In the genomic region with DNA sequence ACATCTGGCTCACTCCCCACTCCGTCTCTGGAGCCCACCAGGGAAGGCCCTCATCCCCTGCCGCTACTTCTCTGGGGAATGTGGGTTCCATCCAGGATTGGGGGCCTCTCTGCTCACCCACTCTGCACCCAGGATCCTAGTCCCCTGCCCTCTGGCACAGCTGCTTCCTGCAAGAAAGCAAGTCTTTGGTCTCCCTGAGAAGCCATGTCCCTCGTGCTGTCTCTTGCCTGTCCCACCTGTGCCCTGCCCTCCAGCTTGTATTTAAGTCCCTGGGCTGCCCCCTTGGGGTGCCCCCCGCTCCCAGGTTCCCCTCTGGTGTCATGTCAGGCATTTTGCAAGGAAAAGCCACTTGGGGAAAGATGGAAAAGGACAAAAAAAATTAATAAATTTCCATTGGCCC, we compare ENCODE assay signal across 17 cellular contexts. TPM values are rescaled to one million over a fixed set of nuclear protein-coding genes. Genes with fewer than 3 reads are reported as not detected.
DNase-seq lines count a peak whose midpoint lies in the region; ATAC-seq and TF ChIP-seq lines count a peak whose summit lies in the region.
"Not testable (repeated sequence)": the region's sequence is repeated elsewhere in the genome, so short reads cannot be mapped to it uniquely, and the experiment has no call there.
"Had no signal": no experiment of that assay in that cellular context is flagged by ENCODE, and none has a peak within 500 bp of the region (broad histone marks: within the 10 kb centered on the region; RNA-seq: fewer than 3 reads in every experiment).

No MANE protein-coding gene starts in this region.

- H3K4me3 ChIP-seq in Caco-2 (ENCODE audit: low read depth, low read length); OCI-LY7 (ENCODE audit: low read depth, low read length, poor library complexity, severe bottlenecking); neuronal stem cell (ENCODE audit: low read length in 2 of 2): not testable (repeated sequence)

- not testable (repeated sequence) for H3K36me3 ChIP-seq in Caco-2 (ENCODE audit: control insufficient read depth, insufficient read depth, low read length)
- H3K36me3 ChIP-seq in OCI-LY7 (ENCODE audit: insufficient read depth, low read length) (peaks cover 37% of the 10 kb centered on the region), neuronal stem cell (replicated peaks in 1 of 2; ENCODE audit: control insufficient read depth in 2 of 2, insufficient read depth in 2 of 2, low read length in 2 of 2) (peaks cover 34 to 58% of the 10 kb centered on the region in 2 donors)

- not testable (repeated sequence) for H2BK15ac ChIP-seq in neuronal stem cell (ENCODE audit: low read length)

- not testable (repeated sequence) for H3K27ac Mint-ChIP-seq in Caco-2 (ENCODE audit: unreplicated experiment); activated CD4-positive, alpha-beta T cell treated with anti-CD3 and anti-CD28 coated beads, Interleukin-2, amount 10 ng/mL, durations not matched to agents 24 days and 14 days; mesothelial cell of epicardium
- H3K27ac Mint-ChIP-seq in activated naive CD8-positive, alpha-beta T cell treated with anti-CD3 and anti-CD28 coated beads, Interleukin-2, amount 10 ng/mL, durations not matched to agents 7 days and 5 days = peak overlapping the region; percentile 2
- H3K27ac Mint-ChIP-seq in effector memory CD8-positive, alpha-beta T cell = peak overlapping the region; percentile 75 to 79

- not testable (repeated sequence) for H3K27me3 ChIP-seq in Caco-2 (replicated peaks; ENCODE audit: control insufficient read depth, insufficient read depth, low read length); neuronal stem cell (ENCODE audit: control insufficient read depth in 3 of 3, insufficient read depth in 3 of 3, low read depth in 1 of 3, low read length in 3 of 3)

- H3K4me2 ChIP-seq in OCI-LY7 (ENCODE audit: low read length); neuronal stem cell (ENCODE audit: insufficient read depth, low read length, poor library complexity, severe bottlenecking): not testable (repeated sequence)

- H3K36me3 Mint-ChIP-seq in Caco-2 (ENCODE audit: insufficient read depth, unreplicated experiment) (peaks cover 67% of the 10 kb centered on the region), mesothelial cell of epicardium (peaks cover 17% of the 10 kb centered on the region)
- peaks cover 37% of the 10 kb centered on the region for H3K36me3 Mint-ChIP-seq in activated CD4-positive, alpha-beta T cell treated with anti-CD3 and anti-CD28 coated beads, Interleukin-2, amount 10 ng/mL, durations not matched to agents 24 days and 14 days (ENCODE audit: low read depth)
- peaks cover 20% of the 10 kb centered on the region for H3K36me3 Mint-ChIP-seq in activated naive CD8-positive, alpha-beta T cell treated with anti-CD3 and anti-CD28 coated beads, Interleukin-2, amount 10 ng/mL, durations not matched to agents 7 days and 5 days
- peaks cover 59% of the 10 kb centered on the region for H3K36me3 Mint-ChIP-seq in effector memory CD8-positive, alpha-beta T cell (ENCODE audit: insufficient read depth)

- intact Hi-C loops in Caco-2 (cut with micrococcal nuclease; ENCODE audit: unreplicated experiment) = loop anchor here (1.0 kb wide), 1 partner anchor 9 kb away; the partner anchor contains the start of gene RAB1B
- intact Hi-C loops in OCI-LY7 (cut with micrococcal nuclease; ENCODE audit: unreplicated experiment); activated CD4-positive, alpha-beta T cell treated with anti-CD3 and anti-CD28 coated beads, Interleukin-2, amount 10 ng/mL, durations not matched to agents 24 days and 14 days (cut with micrococcal nuclease): not testable (repeated sequence)

- H3K14ac ChIP-seq in neuronal stem cell (ENCODE audit: low read length) = not testable (repeated sequence)

- POLR2A ChIA-PET in Caco-2 (lab: Charles Lee); OCI-LY7 (lab: Charles Lee): not testable (repeated sequence)
- POLR2A ChIA-PET in activated naive CD8-positive, alpha-beta T cell treated with anti-CD3 and anti-CD28 coated beads, Interleukin-2, amount 10 ng/mL, durations not matched to agents 7 days and 5 days (lab: Charles Lee) = interaction anchor here (0.8 to 1.3 kb wide), 3 partner anchors 9 to 36 kb away, joined by 3 to 12 read pairs (median 5); partner anchors contain the start of genes RAB1B and YIF1A

- peak overlapping the region; percentile 90 for H2BK5ac ChIP-seq in neuronal stem cell (ENCODE audit: low read length)

- H3K27me3 Mint-ChIP-seq in Caco-2 (ENCODE audit: insufficient read depth, unreplicated experiment); activated CD4-positive, alpha-beta T cell treated with anti-CD3 and anti-CD28 coated beads, Interleukin-2, amount 10 ng/mL, durations not matched to agents 24 days and 14 days; effector memory CD8-positive, alpha-beta T cell; mesothelial cell of epicardium (ENCODE audit: low read depth): not testable (repeated sequence)
- peaks cover 14% of the 10 kb centered on the region for H3K27me3 Mint-ChIP-seq in activated naive CD8-positive, alpha-beta T cell treated with anti-CD3 and anti-CD28 coated beads, Interleukin-2, amount 10 ng/mL, durations not matched to agents 7 days and 5 days

- H4K20me1 ChIP-seq in OCI-LY7 (ENCODE audit: insufficient read depth, low read length) = not testable (repeated sequence)

- H3K9me2 ChIP-seq in OCI-LY7 (ENCODE audit: insufficient read depth, low read length) = not testable (repeated sequence)

- H3K27ac ChIP-seq in 22Rv1 = peak overlapping the region; percentile 77
- not testable (repeated sequence) for H3K27ac ChIP-seq in OCI-LY7 (ENCODE audit: low read depth, low read length, poor library complexity, severe bottlenecking); neuronal stem cell (replicated peaks; ENCODE audit: low read length)

- CTCF ChIA-PET in Caco-2 (lab: Charles Lee) = interaction anchor here (0.6 kb wide), 1 partner anchor 59 kb away, joined by 9 read pairs; no protein-coding TSS in a partner anchor
- CTCF ChIA-PET in OCI-LY7 (lab: Charles Lee; ENCODE audit: unreplicated experiment) = not testable (repeated sequence)

- H3K79me2 ChIP-seq in OCI-LY7 (ENCODE audit: insufficient read depth, low read depth, low read length) = not testable (repeated sequence)

- H3K18ac ChIP-seq in neuronal stem cell (ENCODE audit: low read length) = not testable (repeated sequence)

- H2BK12ac ChIP-seq in neuronal stem cell (ENCODE audit: low read length) = not testable (repeated sequence)

- H3K79me1 ChIP-seq in neuronal stem cell (ENCODE audit: low read depth, low read length) = not testable (repeated sequence)

- not testable (repeated sequence) for H2AK5ac ChIP-seq in neuronal stem cell (ENCODE audit: low read depth, low read length)

- not testable (repeated sequence) for H3K23ac ChIP-seq in neuronal stem cell (ENCODE audit: low read depth, low read length, poor library complexity)

- BruUV-seq in Caco-2 (replicated peaks; lab: Mats Ljungman, UMichigan) = TSS peak; percentile 42
- BruUV-seq in OCI-LY7 (replicated peaks; lab: Mats Ljungman, UMichigan) = TSS peak; percentile 58

- H3K4me1 ChIP-seq in Caco-2 (peaks cover 11% of the 10 kb centered on the region), OCI-LY7 (ENCODE audit: insufficient read depth, low read length, poor library complexity, severe bottlenecking) (peaks cover 15% of the 10 kb centered on the region), neuronal stem cell (ENCODE audit: control insufficient read depth in 2 of 2, insufficient read depth in 1 of 2, low read depth in 1 of 2, low read length in 2 of 2) (peaks cover 21 to 37% of the 10 kb centered on the region in 2 donors)

- not testable (repeated sequence) for H3K9me3 Mint-ChIP-seq in Caco-2 (ENCODE audit: unreplicated experiment); activated CD4-positive, alpha-beta T cell treated with anti-CD3 and anti-CD28 coated beads, Interleukin-2, amount 10 ng/mL, durations not matched to agents 24 days and 14 days; activated naive CD8-positive, alpha-beta T cell treated with anti-CD3 and anti-CD28 coated beads, Interleukin-2, amount 10 ng/mL, durations not matched to agents 7 days and 5 days; effector memory CD8-positive, alpha-beta T cell; mesothelial cell of epicardium

- not testable (repeated sequence) for TF ChIP-seq CTCF in 22Rv1 (IDR thresholded peaks at IDR 0.05); Caco-2 (IDR thresholded peaks at IDR 0.05; ENCODE audit: insufficient read depth in 1 of 2, low read depth in 1 of 2, low read length in 1 of 2, severe bottlenecking in 1 of 2, unreplicated experiment in 1 of 2); OCI-LY7 (conservative IDR thresholded peaks at IDR 0.05; ENCODE audit: low read length); mesothelial cell of epicardium (IDR thresholded peaks at IDR 0.05; ENCODE audit: unreplicated experiment)

- H2AFZ ChIP-seq in OCI-LY7 (ENCODE audit: low read length); neuronal stem cell (ENCODE audit: low read length): not testable (repeated sequence)

- not testable (repeated sequence) for H3K9me3 ChIP-seq in Caco-2; OCI-LY7 (ENCODE audit: low read length); neuronal stem cell (replicated peaks in 1 of 2; ENCODE audit: control insufficient read depth in 2 of 2, insufficient read depth in 1 of 2, low read depth in 1 of 2, low read length in 2 of 2)

- H3K4ac ChIP-seq in neuronal stem cell (ENCODE audit: low read length) = not testable (repeated sequence)

- peaks cover 26% of the 10 kb centered on the region for H3K4me1 Mint-ChIP-seq in Caco-2 (ENCODE audit: low read depth, unreplicated experiment)
- peaks cover 17% of the 10 kb centered on the region for H3K4me1 Mint-ChIP-seq in activated CD4-positive, alpha-beta T cell treated with anti-CD3 and anti-CD28 coated beads, Interleukin-2, amount 10 ng/mL, durations not matched to agents 24 days and 14 days
- peaks cover 25% of the 10 kb centered on the region for H3K4me1 Mint-ChIP-seq in activated naive CD8-positive, alpha-beta T cell treated with anti-CD3 and anti-CD28 coated beads, Interleukin-2, amount 10 ng/mL, durations not matched to agents 7 days and 5 days
- H3K4me1 Mint-ChIP-seq in effector memory CD8-positive, alpha-beta T cell (ENCODE audit: low read depth in 2 of 2) = peaks cover 49 to 53% of the 10 kb centered on the region in 2 donors
- H3K4me1 Mint-ChIP-seq in mesothelial cell of epicardium = not testable (repeated sequence)

- H3K9ac ChIP-seq in neuronal stem cell (ENCODE audit: low read depth, low read length, poor library complexity) = not testable (repeated sequence)

- not testable (repeated sequence) for DNase-seq in Caco-2; OCI-LY7 (ENCODE audit: low spot score); activated CD4-positive, alpha-beta T cell treated with anti-CD3 and anti-CD28 coated beads, Interleukin-2, amount 10 ng/mL, durations not matched to agents 24 days and 14 days; activated naive CD8-positive, alpha-beta T cell treated with anti-CD3 and anti-CD28 coated beads, Interleukin-2, amount 10 ng/mL, durations not matched to agents 7 days and 5 days; effector memory CD8-positive, alpha-beta T cell; mesothelial cell of epicardium (ENCODE audit: low spot score in 2 of 2, unreplicated experiment in 2 of 2); neuronal stem cell (ENCODE audit: low spot score)

- H3K4me3 Mint-ChIP-seq in Caco-2 (ENCODE audit: unreplicated experiment) = peak overlapping the region; percentile 73
- peak overlapping the region; percentile 32 for H3K4me3 Mint-ChIP-seq in activated CD4-positive, alpha-beta T cell treated with anti-CD3 and anti-CD28 coated beads, Interleukin-2, amount 10 ng/mL, durations not matched to agents 24 days and 14 days
- H3K4me3 Mint-ChIP-seq in activated naive CD8-positive, alpha-beta T cell treated with anti-CD3 and anti-CD28 coated beads, Interleukin-2, amount 10 ng/mL, durations not matched to agents 7 days and 5 days = not testable (repeated sequence)
- peak overlapping the region; percentile 41 to 48 for H3K4me3 Mint-ChIP-seq in effector memory CD8-positive, alpha-beta T cell
- peak overlapping the region; percentile 44 for H3K4me3 Mint-ChIP-seq in mesothelial cell of epicardium

- H4K8ac ChIP-seq in neuronal stem cell (ENCODE audit: low read depth, low read length) = not testable (repeated sequence)

- no CpG with 5 or more reads among the region's 4 CpGs for WGBS in neuronal stem cell (ENCODE audit: extremely low coverage in 2 of 2, insufficient read length in 2 of 2, insufficient replicate concordance in 1 of 2), 2 donors

- ATAC-seq in activated naive CD8-positive, alpha-beta T cell treated with anti-CD3 and anti-CD28 coated beads, Interleukin-2, amount 10 ng/mL, durations not matched to agents 7 days and 5 days (ENCODE audit: low read depth); effector memory CD8-positive, alpha-beta T cell (replicated peaks): not testable (repeated sequence)

- not testable (repeated sequence) for H4K91ac ChIP-seq in neuronal stem cell (ENCODE audit: low read depth, low read length, poor library complexity)

- not testable (repeated sequence) for H2BK120ac ChIP-seq in neuronal stem cell (ENCODE audit: low read depth, low read length)

RNA-seq across cellular contexts. Expression of gene CNIH2, which starts 0.9 kb away (rescaled TPM):
- total RNA-seq in Caco-2 (2022) (4.9 and 6.1 TPM in 2 replicates), OCI-LY7 (2022) (2.7 and 3.5 TPM in 2 replicates), mesothelial cell of epicardium (10.1 to 11.5 TPM (median 10.2 TPM) in 3 replicates)
- total RNA-seq in OCI-LY7 (2014; rRNA removed; shearing (Covaris generic)) = 0.23 and 0.60 TPM in 2 replicates
- 1.0 and 2.7 TPM in 2 replicates for total RNA-seq in activated CD4-positive, alpha-beta T cell treated with anti-CD3 and anti-CD28 coated beads, Interleukin-2, amount 10 ng/mL, durations not matched to agents 24 days and 14 days
- 1 to 10 TPM; 2.1 to 2.7 TPM for total RNA-seq in activated naive CD8-positive, alpha-beta T cell treated with anti-CD3 and anti-CD28 coated beads, Interleukin-2, amount 10 ng/mL, durations not matched to agents 7 days and 5 days
- polyA plus RNA-seq in neuronal stem cell (2013, experiment 1 of 2) = 24.3 TPM
- polyA plus RNA-seq in neuronal stem cell (2013, experiment 2 of 2) = 24.3 TPM
- total RNA-seq: bronchial epithelial cell, skeletal muscle tissue had no signal

RNA-seq across cellular contexts. Expression of gene RAB1B, which starts 8.6 kb away (rescaled TPM):
- 128 and 132 TPM in 2 replicates for total RNA-seq in Caco-2 (2022)
- total RNA-seq in OCI-LY7 (2014; rRNA removed; shearing (Covaris generic)) = 69.2 and 77.7 TPM in 2 replicates
- total RNA-seq in OCI-LY7 (2022) = 81.8 and 88.1 TPM in 2 replicates
- 117 and 123 TPM in 2 replicates for total RNA-seq in activated CD4-positive, alpha-beta T cell treated with anti-CD3 and anti-CD28 coated beads, Interleukin-2, amount 10 ng/mL, durations not matched to agents 24 days and 14 days
- 100 to 1,000 TPM; 136 to 145 TPM for total RNA-seq in activated naive CD8-positive, alpha-beta T cell treated with anti-CD3 and anti-CD28 coated beads, Interleukin-2, amount 10 ng/mL, durations not matched to agents 7 days and 5 days
- 88.6 to 91.8 TPM (median 90.1 TPM) in 3 replicates for total RNA-seq in mesothelial cell of epicardium
- polyA plus RNA-seq in neuronal stem cell (2013, experiment 1 of 2) = 109 TPM
- polyA plus RNA-seq in neuronal stem cell (2013, experiment 2 of 2) = 106 TPM

RNA-seq across cellular contexts. Expression of gene YIF1A, which starts 11.9 kb away (rescaled TPM):
- total RNA-seq in Caco-2 (2022) (140 and 159 TPM in 2 replicates), OCI-LY7 (2022) (44.9 and 57.2 TPM in 2 replicates), mesothelial cell of epicardium (66.8 to 74.0 TPM (median 71.2 TPM) in 3 replicates)
- total RNA-seq in OCI-LY7 (2014; rRNA removed; shearing (Covaris generic)) = 63.9 and 73.4 TPM in 2 replicates
- 108 and 119 TPM in 2 replicates for total RNA-seq in activated CD4-positive, alpha-beta T cell treated with anti-CD3 and anti-CD28 coated beads, Interleukin-2, amount 10 ng/mL, durations not matched to agents 24 days and 14 days
- total RNA-seq in activated naive CD8-positive, alpha-beta T cell treated with anti-CD3 and anti-CD28 coated beads, Interleukin-2, amount 10 ng/mL, durations not matched to agents 7 days and 5 days = 10 to 100 TPM; 44.5 to 45.5 TPM
- polyA plus RNA-seq in neuronal stem cell (2013, experiment 1 of 2) = 75.4 TPM
- 75.5 TPM for polyA plus RNA-seq in neuronal stem cell (2013, experiment 2 of 2)

RNA-seq across cellular contexts. Expression of gene TMEM151A, which starts 14.6 kb away (rescaled TPM):
- 0.68 and 0.88 TPM in 2 replicates for total RNA-seq in Caco-2 (2022)
- total RNA-seq in OCI-LY7 (2014; rRNA removed; shearing (Covaris generic)) = not detected in 2 replicates
- not detected in 2 replicates for total RNA-seq in OCI-LY7 (2022)
- total RNA-seq in activated CD4-positive, alpha-beta T cell treated with anti-CD3 and anti-CD28 coated beads, Interleukin-2, amount 10 ng/mL, durations not matched to agents 24 days and 14 days = not detected in 2 replicates
- total RNA-seq in activated naive CD8-positive, alpha-beta T cell treated with anti-CD3 and anti-CD28 coated beads, Interleukin-2, amount 10 ng/mL, durations not matched to agents 7 days and 5 days = not detected
- total RNA-seq in mesothelial cell of epicardium = 1.3 to 1.8 TPM (median 1.6 TPM) in 3 replicates
- polyA plus RNA-seq in neuronal stem cell (2013, experiment 1 of 2) = 0.15 TPM
- 0.17 TPM for polyA plus RNA-seq in neuronal stem cell (2013, experiment 2 of 2)
- total RNA-seq: activated B cell treated with CpG ODN at 0.5 μM for 24 hours, bronchial epithelial cell, IMR-90, M059J, RPMI7951, SJCRH30, skeletal muscle tissue, suprapubic skin, ureter had no signal

RNA-seq across cellular contexts. Expression of gene KLC2, which starts 19.6 kb away (rescaled TPM):
- total RNA-seq in Caco-2 (2022) (49.5 and 53.1 TPM in 2 replicates), OCI-LY7 (2022) (43.6 and 55.2 TPM in 2 replicates), mesothelial cell of epicardium (42.0 to 43.0 TPM (median 42.9 TPM) in 3 replicates)
- total RNA-seq in OCI-LY7 (2014; rRNA removed; shearing (Covaris generic)) = 19.8 and 22.1 TPM in 2 replicates
- total RNA-seq in activated CD4-positive, alpha-beta T cell treated with anti-CD3 and anti-CD28 coated beads, Interleukin-2, amount 10 ng/mL, durations not matched to agents 24 days and 14 days = 56.6 and 57.0 TPM in 2 replicates
- total RNA-seq in activated naive CD8-positive, alpha-beta T cell treated with anti-CD3 and anti-CD28 coated beads, Interleukin-2, amount 10 ng/mL, durations not matched to agents 7 days and 5 days = 10 to 100 TPM; 39.3 to 41.9 TPM
- 47.2 TPM for polyA plus RNA-seq in neuronal stem cell (2013, experiment 1 of 2)
- polyA plus RNA-seq in neuronal stem cell (2013, experiment 2 of 2) = 45.3 TPM
